Comparison of ENCODE assay signal across 17 cellular contexts in the genomic region with DNA sequence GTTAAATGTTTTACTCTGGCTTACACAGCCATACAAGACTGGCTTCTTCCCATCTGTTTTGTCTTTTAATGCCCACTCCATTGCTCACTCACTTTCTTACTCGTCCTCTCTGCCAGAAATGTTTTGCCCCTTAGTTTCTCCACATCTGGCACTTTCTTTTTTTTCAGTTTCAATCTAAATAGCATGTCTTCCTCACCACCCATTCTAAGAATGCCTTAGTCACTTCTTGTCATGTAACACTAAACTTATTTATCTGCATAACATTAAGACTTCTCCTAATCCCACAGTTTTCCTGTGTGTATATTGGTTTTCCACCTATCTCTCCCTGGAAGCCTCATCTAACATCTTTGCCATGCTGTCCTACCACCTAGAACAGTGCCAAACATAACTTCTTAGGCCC.
DNase-seq lines count a peak whose midpoint lies in the region; FAIRE-seq and TF ChIP-seq lines count a peak whose summit lies in the region.
"Had no signal": no experiment of that assay in that cellular context is flagged by ENCODE, and none has a peak within 500 bp of the region (broad histone marks: within the 10 kb centered on the region; RNA-seq: fewer than 3 reads in every experiment).

No MANE protein-coding gene starts in this region.

- no peaks in the 10 kb centered on the region for H3K27me3 Mint-ChIP-seq in astrocyte (ENCODE audit: low read depth, unreplicated experiment)
- no peaks in the 10 kb centered on the region for H3K27me3 Mint-ChIP-seq in glutamatergic neuron (ENCODE audit: unreplicated experiment)
- H3K27me3 Mint-ChIP-seq in endothelial cell (ENCODE audit: unreplicated experiment): no peaks in the 10 kb centered on the region

- no peak overlapping the region for H3K4me2 ChIP-seq in astrocyte (ENCODE audit: low read length)
- H3K4me2 ChIP-seq: A549 had no signal

- no peaks in the 10 kb centered on the region for H3K4me1 ChIP-seq in astrocyte (ENCODE audit: insufficient read depth, low read length)
- H3K4me1 ChIP-seq: A549, SJSA1 had no signal

- H3K9me3 Mint-ChIP-seq in astrocyte (ENCODE audit: unreplicated experiment): no peaks in the 10 kb centered on the region
- no peaks in the 10 kb centered on the region for H3K9me3 Mint-ChIP-seq in glutamatergic neuron (ENCODE audit: unreplicated experiment)
- no peaks in the 10 kb centered on the region for H3K9me3 Mint-ChIP-seq in endothelial cell (ENCODE audit: unreplicated experiment)

- H3K36me3 ChIP-seq in astrocyte (ENCODE audit: insufficient read depth, low read length): no peaks in the 10 kb centered on the region
- H3K36me3 ChIP-seq: SJSA1 had no signal

- no peaks in the 10 kb centered on the region for H3K27me3 ChIP-seq in astrocyte (ENCODE audit: insufficient read depth, low read length)
- H3K27me3 ChIP-seq: SJSA1 had no signal

- DNase-seq in AG10803 (ENCODE audit: low read depth): peak; percentile 66
- DNase-seq in HS-27A (ENCODE audit: low read depth): peak; percentile 78
- peak; percentile 17 for DNase-seq in astrocyte (ENCODE audit: low read depth)
- peak; percentile 9 to 64 for DNase-seq in foreskin fibroblast
- no peak for DNase-seq in T-helper 2 cell
- DNase-seq in glutamatergic neuron: no peak
- no peak for DNase-seq in endothelial cell (ENCODE audit: low spot score)
- DNase-seq: COR-L47, MV-4-11, NCI-H1417 treated with DMSO at 0.1 percent for 48 hours, NCI-H1930, PC-3 had no signal

- H2AFZ ChIP-seq in astrocyte (ENCODE audit: low read depth, low read length): no peak overlapping the region

- H3K4me3 ChIP-seq in AG10803 (ENCODE audit: low read length) (no peak overlapping the region), astrocyte (ENCODE audit: insufficient read depth, low read depth, low read length) (no peak overlapping the region), foreskin fibroblast (ENCODE audit: low read depth in 1 of 2, low read length in 2 of 2) (no peak overlapping the region)
- H3K4me3 ChIP-seq: A549, SJSA1 had no signal

- H4K20me1 ChIP-seq in astrocyte (ENCODE audit: insufficient read depth, low read length): no peaks in the 10 kb centered on the region

- no peaks in the 10 kb centered on the region for H3K79me2 ChIP-seq in astrocyte (ENCODE audit: insufficient read depth, low read length)

- no peak overlapping the region for H3K27ac ChIP-seq in astrocyte (ENCODE audit: low read depth, low read length)
- H3K27ac ChIP-seq: A549, RWPE1, SJSA1 had no signal

- H3K9me3 ChIP-seq in astrocyte (ENCODE audit: insufficient read depth, low read depth, low read length): no peaks in the 10 kb centered on the region
- H3K9me3 ChIP-seq: A549, SJSA1 had no signal

- TF ChIP-seq CTCF in AG10803 (conservative IDR thresholded peaks at IDR 0.05; ENCODE audit: low read length): no peak
- no peak for TF ChIP-seq CTCF in astrocyte (IDR thresholded peaks at IDR 0.05; ENCODE audit: insufficient read depth, low read depth, low read length)
- no peak for TF ChIP-seq CTCF in foreskin fibroblast (IDR thresholded peaks at IDR 0.05; ENCODE audit: low read depth, low read length)
- no peak for TF ChIP-seq CTCF in glutamatergic neuron (IDR thresholded peaks at IDR 0.05; ENCODE audit: partially characterized antibody, unreplicated experiment)
- TF ChIP-seq CTCF in endothelial cell (IDR thresholded peaks at IDR 0.05; ENCODE audit: unreplicated experiment): no peak

- no peak overlapping the region for H3K9ac ChIP-seq in astrocyte (ENCODE audit: low read length)

- H3K27ac Mint-ChIP-seq in astrocyte (ENCODE audit: unreplicated experiment) (no peak overlapping the region), glutamatergic neuron (ENCODE audit: unreplicated experiment) (no peak overlapping the region), endothelial cell (ENCODE audit: unreplicated experiment) (no peak overlapping the region)

- H3K4me1 Mint-ChIP-seq in astrocyte (ENCODE audit: low read depth, unreplicated experiment) (peaks cover 5% of the 10 kb centered on the region), glutamatergic neuron (ENCODE audit: low read depth, unreplicated experiment) (peaks cover 2% of the 10 kb centered on the region), endothelial cell (ENCODE audit: unreplicated experiment) (peaks cover 2% of the 10 kb centered on the region)

- FAIRE-seq in astrocyte (lab: Jason Lieb, UNC): no peak
- FAIRE-seq: A549, H54, HTR-8/SVneo had no signal

- H3K4me3 Mint-ChIP-seq in astrocyte (ENCODE audit: unreplicated experiment) (no peak overlapping the region), glutamatergic neuron (ENCODE audit: unreplicated experiment) (no peak overlapping the region), endothelial cell (ENCODE audit: unreplicated experiment) (no peak overlapping the region)

- no peaks in the 10 kb centered on the region for H3K36me3 Mint-ChIP-seq in astrocyte (ENCODE audit: low read depth, unreplicated experiment)
- H3K36me3 Mint-ChIP-seq in glutamatergic neuron (ENCODE audit: unreplicated experiment): no peaks in the 10 kb centered on the region
- H3K36me3 Mint-ChIP-seq in endothelial cell (ENCODE audit: low read depth, unreplicated experiment): no peaks in the 10 kb centered on the region

Comparison
In these comparisons a context has a peak if more than half of its experiments do, and no peak if none do; other contexts are left out.
1. DNase-seq: peak in AG10803 (single experiment), HS-27A (single experiment), astrocyte (single experiment) and foreskin fibroblast (2 of 2); none in T-helper 2 cell (0 of 5), glutamatergic neuron (single experiment) and endothelial cell (single experiment).